ENCODE assay signal across 24 cellular contexts in the genomic region with DNA sequence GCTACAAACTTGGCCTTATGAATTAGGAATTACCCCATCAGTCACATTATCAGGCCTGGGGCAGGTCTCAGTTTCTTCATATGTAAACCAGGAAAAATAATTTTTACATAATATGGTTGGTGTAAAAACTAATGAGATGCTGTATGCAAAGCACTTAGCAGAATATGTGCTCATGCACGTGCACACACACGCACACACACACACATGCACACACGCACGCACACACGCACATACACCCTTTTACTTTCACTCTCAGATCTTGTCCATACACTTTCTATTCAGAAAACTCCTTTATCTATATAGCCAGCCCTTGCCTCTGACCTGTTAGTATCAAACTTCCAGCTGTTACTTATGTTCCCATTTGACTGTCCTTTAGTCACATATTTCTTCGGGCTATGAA.
DNase-seq lines count a peak whose midpoint lies in the region; ATAC-seq, FAIRE-seq and TF ChIP-seq lines count a peak whose summit lies in the region.
"Had no signal": no experiment of that assay in that cellular context is flagged by ENCODE, and none has a peak within 500 bp of the region (broad histone marks: within the 10 kb centered on the region; RNA-seq: fewer than 3 reads in every experiment).

No MANE protein-coding gene starts in this region.

- peak overlapping the region in 2 of 10 experiments; percentile 21 to 23; a peak in 2 of 20 replicates for H3K4me3 ChIP-seq in BLaER1 treated with 17β-estradiol and CSF1 and Interleukin-3, amounts not matched to agents 10 nM and 100 nM
- H3K4me3 ChIP-seq in Karpas-422 (ENCODE audit: low read length) (peak overlapping the region; percentile 40; the same call in 1 of the 2 replicates), GM12878 (no peak overlapping the region)
- H3K4me3 ChIP-seq: A549, GM23248 had no signal

- peaks cover 20 to 82% (median 68%) of the 10 kb centered on the region in 10 experiments for H3K4me1 ChIP-seq in BLaER1 treated with 17β-estradiol and CSF1 and Interleukin-3, amounts not matched to agents 10 nM and 100 nM
- peaks cover 57% of the 10 kb centered on the region for H3K4me1 ChIP-seq in Karpas-422 (ENCODE audit: low read length)
- H3K4me1 ChIP-seq in GM12878 (ENCODE audit: control insufficient read depth, insufficient read depth, low read length), result peaks cover 11% of the 10 kb centered on the region
- H3K4me1 ChIP-seq: A549, BE2C, Caco-2 had no signal

- no peaks in the 10 kb centered on the region for H3K9me2 ChIP-seq in Karpas-422 (replicated peaks; ENCODE audit: insufficient read depth, low read length)

- BruUV-seq in GM12878 (replicated peaks; lab: Mats Ljungman, UMichigan), result no TSS peak

- CTCF ChIA-PET in GM12878 (lab: Yijun Ruan, JAX), result interaction anchor here (1.0 to 2.8 kb wide), 5 partner anchors 11 to 121 kb away, joined by 3 to 9 read pairs (median 3); partner anchors contain the start of gene CREB5

- H3K9ac ChIP-seq in BLaER1 treated with 17β-estradiol and CSF1 and Interleukin-3, amounts not matched to agents 10 nM and 100 nM, result no peak overlapping the region; a peak in 1 of 22 replicates
- H3K9ac ChIP-seq in Karpas-422 (ENCODE audit: low read length) (no peak overlapping the region; the same call in 1 of the 2 replicates), GM12878 (ENCODE audit: control insufficient read depth, insufficient read depth, low read length) (no peak overlapping the region)
- H3K9ac ChIP-seq: GM23248 had no signal

- TF ChIP-seq CTCF in GM12878 (IDR thresholded peaks at IDR 0.05 in 2 of 3, conservative IDR thresholded peaks at IDR 0.05 in 1 of 3; ENCODE audit: control insufficient read depth in 2 of 3, extremely low read depth in 1 of 3, insufficient read depth in 1 of 3, low read depth in 3 of 3, low read length in 3 of 3), result no peak

- POLR2A ChIA-PET in GM12878 (lab: Charles Lee), result interaction anchor here (0.6 to 3.5 kb wide), 2 partner anchors 25 to 70 kb away, joined by 7 to 18 read pairs; no protein-coding TSS in a partner anchor

- H3K9me3 ChIP-seq in BLaER1 treated with 17β-estradiol and CSF1 and Interleukin-3, amounts not matched to agents 10 nM and 100 nM (replicated peaks in 1 of 11), result peaks cover 0 to 30% (median 8%) of the 10 kb centered on the region in 11 experiments; a peak in 14 of 22 replicates
- no peaks in the 10 kb centered on the region for H3K9me3 ChIP-seq in Karpas-422 (ENCODE audit: low read length)
- H3K9me3 ChIP-seq in GM12878 (replicated peaks; ENCODE audit: control insufficient read depth, insufficient read depth, low read length), result no peaks in the 10 kb centered on the region; the same call in 2 of the 3 replicates
- H3K9me3 ChIP-seq: A549, BE2C, Caco-2 had no signal

- H2AFZ ChIP-seq in Karpas-422 (ENCODE audit: low read length) (no peak overlapping the region), GM12878 (ENCODE audit: control insufficient read depth, low read depth, low read length) (no peak overlapping the region)
- H2AFZ ChIP-seq: GM23248 had no signal

- no peak for TF ChIP-seq RAD21 in GM12878 (IDR thresholded peaks at IDR 0.05; ENCODE audit: insufficient read depth, low read depth, low read length)

- no peak for TF ChIP-seq POLR2A in GM12878 (IDR thresholded peaks at IDR 0.05; ENCODE audit: low read depth, low read length)

- WGBS in GM12878 (ENCODE audit: insufficient coverage, insufficient replicate concordance, low lambda C conversion rate, missing lambda C conversion rate), result 82% methylated on average over 6 of the region's 6 CpGs

- in situ Hi-C loops in GM12878 (cut with MboI), result no loop called here

- H3K79me2 ChIP-seq in Karpas-422 (ENCODE audit: low read length), result no peaks in the 10 kb centered on the region
- H3K79me2 ChIP-seq in GM12878 (ENCODE audit: control insufficient read depth, insufficient read depth, low read length), result no peaks in the 10 kb centered on the region

- TF ChIP-seq EP300 in GM12878 (IDR thresholded peaks at IDR 0.05; ENCODE audit: borderline replicate concordance in 1 of 2, control insufficient read depth in 1 of 2, low read depth in 2 of 2, low read length in 2 of 2), result no peak

- ATAC-seq in GM12878, result no peak
- no peak for ATAC-seq in GM21381 (IDR thresholded peaks at IDR 0.05; ENCODE audit: unreplicated experiment)
- ATAC-seq: A549; CD8-positive, alpha-beta T cell had no signal

- DNase-seq in GM18507 (ENCODE audit: extremely low spot score, insufficient read length, low read depth) (no peak), Karpas-422 (no peak), GM12878 (ENCODE audit: low read depth, low spot score) (no peak), superior temporal gyrus (ENCODE audit: extremely low spot score) (no peak), posterior cingulate gyrus (no peak), SW 1271 (lab: John Stamatoyannopoulos, UW) (no peak)
- DNase-seq: 8988T; ACHN; AML-193; BE2C; Caco-2; CD4-positive, CD25-positive, alpha-beta regulatory T cell; CD8-positive, alpha-beta T cell; DMS153; DND-41; GM23248; H7; HCEC 1CT had no signal

- intact Hi-C loops in GM12878 (cut with micrococcal nuclease; ENCODE audit: unreplicated experiment), result no loop called here
- intact Hi-C loops in posterior cingulate gyrus (cut with DNase I), result loop anchor here (10.0 kb wide), 1 partner anchor 120 kb away; no protein-coding TSS in a partner anchor

- H3K27me3 ChIP-seq in BLaER1 treated with 17β-estradiol and CSF1 and Interleukin-3, amounts not matched to agents 10 nM and 100 nM, result no peaks in the 10 kb centered on the region
- H3K27me3 ChIP-seq in Karpas-422 (ENCODE audit: low read length), result no peaks in the 10 kb centered on the region
- no peaks in the 10 kb centered on the region; a peak in 1 of 4 replicates for H3K27me3 ChIP-seq in GM12878 (replicated peaks in 1 of 2; ENCODE audit: control insufficient read depth in 2 of 2, insufficient read depth in 2 of 2, low read length in 1 of 2)
- H3K27me3 ChIP-seq: BE2C had no signal

- RAD21 ChIA-PET in GM12878 (lab: Charles Lee; ENCODE audit: unreplicated experiment), result interaction anchor here (0.9 to 9.3 kb wide), 3 partner anchors 25 to 116 kb away, joined by 3 to 85 read pairs (median 3); no protein-coding TSS in a partner anchor

- peak overlapping the region in 9 of 11 experiments; percentile 39 to 87 (median 78); a peak in 18 of 22 replicates for H3K4me2 ChIP-seq in BLaER1 treated with 17β-estradiol and CSF1 and Interleukin-3, amounts not matched to agents 10 nM and 100 nM
- peak overlapping the region; percentile 59 for H3K4me2 ChIP-seq in Karpas-422 (ENCODE audit: low read depth, low read length, poor library complexity, severe bottlenecking)
- no peak overlapping the region for H3K4me2 ChIP-seq in GM12878 (ENCODE audit: control insufficient read depth, insufficient read depth)
- H3K4me2 ChIP-seq: A549 had no signal

- H3K27ac ChIP-seq in BLaER1 treated with 17β-estradiol and CSF1 and Interleukin-3, amounts not matched to agents 10 nM and 100 nM, result peak overlapping the region in 3 of 11 experiments; percentile 30 to 48 (median 36); a peak in 3 of 22 replicates
- no peak overlapping the region for H3K27ac ChIP-seq in Karpas-422 (ENCODE audit: low read length)
- no peak overlapping the region for H3K27ac ChIP-seq in GM12878 (ENCODE audit: control insufficient read depth, insufficient read depth)
- H3K27ac ChIP-seq: A549, C4-2B, GM23248 had no signal

- peaks cover 0 to 5% (median 0%) of the 10 kb centered on the region in 11 experiments; a peak in 2 of 22 replicates for H3K36me3 ChIP-seq in BLaER1 treated with 17β-estradiol and CSF1 and Interleukin-3, amounts not matched to agents 10 nM and 100 nM
- H3K36me3 ChIP-seq in Karpas-422 (ENCODE audit: insufficient read depth, low read length), result no peaks in the 10 kb centered on the region
- no peaks in the 10 kb centered on the region for H3K36me3 ChIP-seq in GM12878 (ENCODE audit: control insufficient read depth in 2 of 2, insufficient read depth in 2 of 2, low read length in 1 of 2)
- H3K36me3 ChIP-seq: BE2C had no signal

- FAIRE-seq in GM18507 (lab: Jason Lieb, UNC) (peak; percentile 65), GM12878 (lab: Jason Lieb, UNC) (no peak)
- FAIRE-seq: A549, G401.6, H1 had no signal

- no peaks in the 10 kb centered on the region for H4K20me1 ChIP-seq in BLaER1 treated with 17β-estradiol and CSF1 and Interleukin-3, amounts not matched to agents 10 nM and 100 nM
- H4K20me1 ChIP-seq in Karpas-422 (ENCODE audit: insufficient read depth, low read depth, low read length), result no peaks in the 10 kb centered on the region
- H4K20me1 ChIP-seq in GM12878 (ENCODE audit: control insufficient read depth, insufficient read depth), result no peaks in the 10 kb centered on the region

- SMC1A ChIA-PET in GM12878 (lab: Charles Lee; ENCODE audit: uncharacterized antibody, unreplicated experiment), result interaction anchor here (0.5 to 14.5 kb wide), 7 partner anchors 10 to 90 kb away, joined by 3 to 153 read pairs (median 4); no protein-coding TSS in a partner anchor

TF ChIP-seq in GM12878, 131 proteins besides CTCF, POLR2A, EP300 and RAD21:
- TF ChIP-seq IKZF2 (IDR thresholded peaks at IDR 0.05) (0 out of 4 replicates have a peak, but pooled peaks of 1 of the 2 experiments have one; percentile 20), BHLHE40 (IDR thresholded peaks at IDR 0.05; ENCODE audit: borderline replicate concordance in 1 of 2, low read depth in 2 of 2, low read length in 1 of 2) (peak; percentile 81 to 90), POLR2AphosphoS5 (IDR thresholded peaks at IDR 0.05; ENCODE audit: low read length) (no peak), KLF5 (IDR thresholded peaks at IDR 0.05; ENCODE audit: partially characterized antibody) (no peak)
- TF ChIP-seq, protein P1, sequence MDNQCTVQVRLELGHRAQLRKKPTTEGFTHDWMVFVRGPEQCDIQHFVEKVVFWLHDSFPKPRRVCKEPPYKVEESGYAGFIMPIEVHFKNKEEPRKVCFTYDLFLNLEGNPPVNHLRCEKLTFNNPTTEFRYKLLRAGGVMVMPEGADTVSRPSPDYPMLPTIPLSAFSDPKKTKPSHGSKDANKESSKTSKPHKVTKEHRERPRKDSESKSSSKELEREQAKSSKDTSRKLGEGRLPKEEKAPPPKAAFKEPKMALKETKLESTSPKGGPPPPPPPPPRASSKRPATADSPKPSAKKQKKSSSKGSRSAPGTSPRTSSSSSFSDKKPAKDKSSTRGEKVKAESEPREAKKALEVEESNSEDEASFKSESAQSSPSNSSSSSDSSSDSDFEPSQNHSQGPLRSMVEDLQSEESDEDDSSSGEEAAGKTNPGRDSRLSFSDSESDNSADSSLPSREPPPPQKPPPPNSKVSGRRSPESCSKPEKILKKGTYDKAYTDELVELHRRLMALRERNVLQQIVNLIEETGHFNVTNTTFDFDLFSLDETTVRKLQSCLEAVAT (IDR thresholded peaks at IDR 0.05), result peak; percentile 69
TF ChIP-seq in GM12878: peak in this region for 3.
